ENCODE assay signal across 25 cellular contexts in genomic region chr4:156413411-156413985, GRCh38.
"Had no signal": no experiment of that assay in that cellular context is flagged by ENCODE, and none has a peak within 500 bp of the region (broad histone marks: within the 10 kb centered on the region; RNA-seq: fewer than 3 reads in every experiment).

No MANE protein-coding gene starts in this region.

- H3K36me3 ChIP-seq: neural progenitor cell, sigmoid colon, spleen, uterus had no signal

- H3K27me3 ChIP-seq: foreskin keratinocyte, neural progenitor cell, sigmoid colon, spleen, testis, uterus had no signal

- H3K4me2 ChIP-seq: neural progenitor cell had no signal

- H3K4me1 ChIP-seq: foreskin keratinocyte, neural progenitor cell, spleen, testis, uterus had no signal

- H3K9me3 ChIP-seq: sigmoid colon, testis, uterus had no signal

- H2AFZ ChIP-seq: neural progenitor cell had no signal

- H3K4me1 Mint-ChIP-seq: activated naive CD8-positive, alpha-beta T cell treated with anti-CD3 and anti-CD28 coated beads for 36 hours; naive B cell; neural progenitor cell had no signal

- H3K36me3 Mint-ChIP-seq: activated CD4-positive, alpha-beta memory T cell treated with anti-CD3 and anti-CD28 coated beads for 36 hours; activated naive CD8-positive, alpha-beta T cell treated with anti-CD3 and anti-CD28 coated beads for 36 hours; naive B cell; neural progenitor cell had no signal

- H3K4me3 ChIP-seq: neural progenitor cell, sigmoid colon, spleen, testis, uterus had no signal

- H3K4me3 Mint-ChIP-seq: activated CD4-positive, alpha-beta memory T cell treated with anti-CD3 and anti-CD28 coated beads for 36 hours; activated naive CD8-positive, alpha-beta T cell treated with anti-CD3 and anti-CD28 coated beads for 36 hours; naive B cell; neural progenitor cell had no signal

- DNase-seq: activated CD4-positive, alpha-beta memory T cell treated with anti-CD3 and anti-CD28 coated beads for 36 hours; activated CD4-positive, alpha-beta T cell treated with anti-CD3 and anti-CD28 coated beads for 48 hours; activated CD4-positive, CD25-positive, alpha-beta regulatory T cell; activated naive CD4-positive, alpha-beta T cell treated with Interleukin-2 at 50 U/mL for 16 hours; activated naive CD8-positive, alpha-beta T cell treated with anti-CD3 and anti-CD28 coated beads for 36 hours; activated T-cell treated with anti-CD3 and anti-CD28 coated beads, Interleukin-2, amount 50 U/mL, for 48 hours; amniotic stem cell; cerebellar nuclear complex; cortex of kidney; foreskin keratinocyte; kidney glomerular epithelial cell; left ventricle myocardium superior; naive B cell; retina; sigmoid colon; spleen; stimulated activated CD4-positive, alpha-beta T cell treated with anti-CD3 and anti-CD28 coated beads, Interleukin-4, amount 100 ng/mL, for 1 hour; stimulated activated naive CD4-positive, alpha-beta T cell; T-helper 9 cell; testis; trophoblast cell; uterus had no signal

- H3K27ac Mint-ChIP-seq: activated CD4-positive, alpha-beta memory T cell treated with anti-CD3 and anti-CD28 coated beads for 36 hours; activated naive CD8-positive, alpha-beta T cell treated with anti-CD3 and anti-CD28 coated beads for 36 hours; naive B cell; neural progenitor cell; progenitor cell of endocrine pancreas had no signal

- H3K27ac ChIP-seq: epithelial cell of prostate, foreskin keratinocyte, neural progenitor cell, sigmoid colon, spleen, testis, uterus had no signal

- H3K27me3 Mint-ChIP-seq: activated CD4-positive, alpha-beta memory T cell treated with anti-CD3 and anti-CD28 coated beads for 36 hours; activated naive CD8-positive, alpha-beta T cell treated with anti-CD3 and anti-CD28 coated beads for 36 hours; naive B cell; progenitor cell of endocrine pancreas had no signal

- ATAC-seq: foreskin keratinocyte, left ventricle myocardium superior had no signal

- H3K9ac ChIP-seq: neural progenitor cell had no signal
